Comparison of ENCODE assay signal across 20 cellular contexts in genomic region chr1:109243860-109244552, GRCh38. TPM values are rescaled to one million over a fixed set of nuclear protein-coding genes. Genes with fewer than 3 reads are reported as not detected.
DNase-seq lines count a peak whose midpoint lies in the region; ATAC-seq, FAIRE-seq and TF ChIP-seq lines count a peak whose summit lies in the region.
"Had no signal": no experiment of that assay in that cellular context is flagged by ENCODE, and none has a peak within 500 bp of the region (broad histone marks: within the 10 kb centered on the region; RNA-seq: fewer than 3 reads in every experiment).

No MANE protein-coding gene starts in this region.

- H3K27me3 Mint-ChIP-seq in natural killer cell (ENCODE audit: low read depth in 2 of 2): peaks cover 15 to 16% of the 10 kb centered on the region in 2 donors

- H2AFZ ChIP-seq in H1 (ENCODE audit: low read length): no peak overlapping the region

- H3K4ac ChIP-seq in H1 (replicated peaks; ENCODE audit: insufficient read length, low read depth, low read length): no peak overlapping the region

- no peaks in the 10 kb centered on the region for H4K20me1 ChIP-seq in H1 (replicated peaks in 1 of 2; ENCODE audit: control insufficient read depth in 1 of 2, insufficient read depth in 2 of 2, low read length in 2 of 2)

- no peak overlapping the region for H3K18ac ChIP-seq in H1 (ENCODE audit: extremely low read depth, low read length)

- TF ChIP-seq CTCF in H1 (IDR thresholded peaks at IDR 0.05; ENCODE audit: control extremely low read depth in 1 of 3, insufficient read depth in 1 of 3, low read depth in 1 of 3, low read length in 3 of 3) (no peak), natural killer cell (IDR thresholded peaks at IDR 0.05) (no peak), foreskin fibroblast (IDR thresholded peaks at IDR 0.05; ENCODE audit: low read depth, low read length) (no peak)

- no peak overlapping the region; the same call in 1 of the 2 replicates for H2BK12ac ChIP-seq in H1 (ENCODE audit: low read depth, low read length)

- H3K4me3 Mint-ChIP-seq in natural killer cell: no peak overlapping the region
- H3K4me3 Mint-ChIP-seq: B cell; T-helper 1 cell treated with Interleukin-12 subunit alpha and Interleukin-12 subunit beta and Interleukin-4 antibody, amounts not matched to agents 30 μg/mL and 1 μg/mL, for 36 hours had no signal

- no peak overlapping the region for H3K4me3 ChIP-seq in H1 (ENCODE audit: extremely low read depth in 1 of 4, insufficient read depth in 2 of 4, low read depth in 3 of 4, low read length in 4 of 4)
- no peak overlapping the region for H3K4me3 ChIP-seq in skeletal muscle tissue (ENCODE audit: low read length in 3 of 3)
- H3K4me3 ChIP-seq in foreskin fibroblast (ENCODE audit: low read depth in 1 of 2, low read length in 2 of 2): no peak overlapping the region
- H3K4me3 ChIP-seq: GM12878 had no signal

- peak overlapping the region; percentile 98 for H2BK15ac ChIP-seq in H1 (ENCODE audit: low read length)

- no peaks in the 10 kb centered on the region for H3K36me3 Mint-ChIP-seq in natural killer cell
- H3K36me3 Mint-ChIP-seq: CD4-positive, CD25-positive, alpha-beta regulatory T cell had no signal

- no peak overlapping the region for H3K4me2 ChIP-seq in H1 (ENCODE audit: insufficient read depth in 1 of 2, low read depth in 2 of 2, low read length in 2 of 2)

- no peak overlapping the region for H2BK120ac ChIP-seq in H1 (replicated peaks; ENCODE audit: low read depth, low read length)

- TF ChIP-seq POLR2A in H1 (IDR thresholded peaks at IDR 0.05; ENCODE audit: control extremely low read depth in 1 of 2, low read depth in 2 of 2, low read length in 2 of 2): no peak

- no peaks in the 10 kb centered on the region for H3K79me1 ChIP-seq in H1 (ENCODE audit: low read depth, low read length)

- CTCF ChIA-PET in H1 (lab: Charles Lee; ENCODE audit: partially characterized antibody): interaction anchor here (0.6 to 28.7 kb wide), 6 partner anchors 8 to 129 kb away, joined by 3 to 651 read pairs (median 30); partner anchors contain the start of genes CELSR2 and SARS1

- FAIRE-seq in H1 (lab: Jason Lieb, UNC): no peak
- FAIRE-seq: GM12878 had no signal

- no peak overlapping the region for H4K91ac ChIP-seq in H1 (replicated peaks; ENCODE audit: insufficient read length, low read length)

- H2AK5ac ChIP-seq in H1 (ENCODE audit: low read depth, low read length): no peak overlapping the region; the same call in 1 of the 2 replicates

- H3K9ac ChIP-seq in H1 (replicated peaks in 1 of 4; ENCODE audit: extremely low read depth in 1 of 4, low read depth in 3 of 4, low read length in 3 of 4) (no peak overlapping the region), skeletal muscle tissue (ENCODE audit: low read depth in 1 of 3, low read length in 3 of 3) (no peak overlapping the region)

- H4K5ac ChIP-seq in H1 (ENCODE audit: insufficient read length, low read depth, low read length): no peak overlapping the region

- no peaks in the 10 kb centered on the region for H3K9me3 ChIP-seq in H1 (ENCODE audit: insufficient read depth in 2 of 2, low read depth in 1 of 2, low read length in 1 of 2)
- H3K9me3 ChIP-seq in skeletal muscle tissue (ENCODE audit: control insufficient read depth in 3 of 3, low read length in 3 of 3): no peaks in the 10 kb centered on the region

- TF ChIP-seq RAD21 in H1 (IDR thresholded peaks at IDR 0.05 in 1 of 2, conservative IDR thresholded peaks at IDR 0.05 in 1 of 2; ENCODE audit: low read depth in 2 of 2, low read length in 2 of 2): no peak

- no peak overlapping the region for H3K56ac ChIP-seq in H1 (replicated peaks; ENCODE audit: insufficient read length, low read depth, low read length)

- no peak overlapping the region for H4K8ac ChIP-seq in H1 (ENCODE audit: extremely low read depth, insufficient read depth, low read length)

- 90% methylated on average over 8 of the region's 8 CpGs; no CpG with 5 or more reads in 1 of the 2 experiments for WGBS in H1 (ENCODE audit: extremely low coverage in 1 of 2, insufficient coverage in 1 of 2, insufficient read length in 1 of 2, insufficient replicate concordance in 2 of 2, low coverage in 1 of 2, low lambda C conversion rate in 2 of 2, missing lambda C conversion rate in 1 of 2), 2 experiments

- no peak overlapping the region for H2BK5ac ChIP-seq in H1 (ENCODE audit: low read depth, low read length)

- no peak overlapping the region for H3K14ac ChIP-seq in H1 (ENCODE audit: insufficient read length)

- POLR2A ChIA-PET in H1 (lab: Charles Lee; ENCODE audit: partially characterized antibody): interaction anchor here (0.8 to 15.9 kb wide), 8 partner anchors 8 to 154 kb away, joined by 3 to 252 read pairs (median 4); partner anchors contain the start of genes CELSR2 and SORT1

- DNase-seq in NCI-H2029 (lab: John Stamatoyannopoulos, UW) (peak; percentile 4), NCI-H2029 treated with DMSO at 0.1 percent for 48 hours (lab: John Stamatoyannopoulos, UW) (no peak), NCI-H446 (lab: John Stamatoyannopoulos, UW) (peak; percentile 32 to 88), H1 (ENCODE audit: low read depth in 1 of 2, low spot score in 2 of 2) (no peak), natural killer cell (no peak), EL (no peak), foreskin fibroblast (no peak)
- DNase-seq: CD4-positive, CD25-positive, alpha-beta regulatory T cell; DND-41; GDM1; Karpas-422; NCI-H1105; NCI-H526; NK-92 treated with Interleukin-12 subunit alpha and Interleukin-12 subunit beta, amount 100 ng/mL, for 24 hours; SIG-M5 had no signal

- intact Hi-C loops in natural killer cell (cut with micrococcal nuclease): no loop called here

- no peak overlapping the region for H2BK20ac ChIP-seq in H1 (ENCODE audit: low read length)

- H3K4me1 Mint-ChIP-seq in natural killer cell: peaks cover 12 to 21% of the 10 kb centered on the region in 2 donors

- no peak overlapping the region for H3K27ac Mint-ChIP-seq in natural killer cell
- H3K27ac Mint-ChIP-seq: B cell; T-helper 1 cell treated with Interleukin-12 subunit alpha and Interleukin-12 subunit beta and Interleukin-4 antibody, amounts not matched to agents 30 μg/mL and 1 μg/mL, for 36 hours had no signal

- no peak for ATAC-seq in natural killer cell

- H3K23me2 ChIP-seq in H1 (ENCODE audit: low read depth, low read length): no peaks in the 10 kb centered on the region; the same call in 1 of the 2 replicates

- H3K27me3 ChIP-seq in H1 (replicated peaks in 1 of 4; ENCODE audit: control insufficient read depth in 3 of 4, extremely low read depth in 1 of 4, insufficient read depth in 3 of 4, low read length in 3 of 4) (peaks cover 0 to 12% (median 8%) of the 10 kb centered on the region in 4 experiments; a peak in 5 of 7 replicates), skeletal muscle tissue (ENCODE audit: control insufficient read depth in 3 of 3, insufficient read depth in 3 of 3, low read length in 3 of 3) (peaks cover 0 to 2% (median 0%) of the 10 kb centered on the region in 3 donors)

- H3K36me3 ChIP-seq in H1 (ENCODE audit: control insufficient read depth in 2 of 4, insufficient read depth in 4 of 4, low read length in 3 of 4) (no peaks in the 10 kb centered on the region; a peak in 1 of 8 replicates), skeletal muscle tissue (ENCODE audit: control insufficient read depth in 3 of 3, insufficient read depth in 3 of 3, low read length in 3 of 3) (peaks cover under 1 to 4% (median 1%) of the 10 kb centered on the region in 3 donors)

- TF ChIP-seq EP300 in H1 (IDR thresholded peaks at IDR 0.05; ENCODE audit: borderline replicate concordance in 1 of 2, low read depth in 2 of 2, low read length in 2 of 2): no peak

- H3K79me2 ChIP-seq in H1 (ENCODE audit: control insufficient read depth in 1 of 2, insufficient read depth in 2 of 2, low read length in 2 of 2): no peaks in the 10 kb centered on the region

- no peaks in the 10 kb centered on the region for H3K9me3 Mint-ChIP-seq in natural killer cell
- H3K9me3 Mint-ChIP-seq: CD4-positive, CD25-positive, alpha-beta regulatory T cell; T-helper 1 cell treated with Interleukin-12 subunit alpha and Interleukin-12 subunit beta and Interleukin-4 antibody, amounts not matched to agents 30 μg/mL and 1 μg/mL, for 36 hours had no signal

- peaks cover 13 to 35% (median 26%) of the 10 kb centered on the region in 4 experiments for H3K4me1 ChIP-seq in H1 (replicated peaks in 1 of 4; ENCODE audit: control insufficient read depth in 3 of 4, insufficient read depth in 4 of 4, low read length in 3 of 4)
- H3K4me1 ChIP-seq in skeletal muscle tissue (ENCODE audit: control insufficient read depth in 3 of 3, insufficient read depth in 3 of 3, low read length in 3 of 3): peaks cover 28 to 44% (median 35%) of the 10 kb centered on the region in 3 donors

- no peak overlapping the region for H3K27ac ChIP-seq in H1 (ENCODE audit: low read depth, low read length)
- peak overlapping the region; percentile 10 for H3K27ac ChIP-seq in skeletal muscle tissue (ENCODE audit: low read depth, low read length)
- H3K27ac ChIP-seq: 22Rv1 had no signal

- H3K23ac ChIP-seq in H1 (ENCODE audit: insufficient read length): no peak overlapping the region

RNA-seq across cellular contexts. Expression of gene CELSR2, which starts 5.3 kb away (rescaled TPM):
- total RNA-seq in H1 (2021; fragmentation: NEBNext Ultra II Directional; extraction: Animal tissue kit (Norgen Biotek cat#: 25700)): 27.7 and 28.0 TPM in 2 replicates
- polyA plus RNA-seq in H1 (2011; rRNA removed): 12.0 and 25.9 TPM in 2 replicates
- 12.4 TPM for polyA plus RNA-seq in H1 (2011; cell fraction: cytosol; rRNA removed)
- 59.6 TPM for polyA plus RNA-seq in H1 (2011; cell fraction: nucleus; rRNA removed)
- 15.3 to 24.5 TPM (median 21.9 TPM) in 4 replicates for polyA plus RNA-seq in H1 (2012, experiment 1 of 2)
- polyA plus RNA-seq in H1 (2012, experiment 2 of 2): 16.0 TPM
- 19.9 TPM for polyA plus RNA-seq in H1 (2013, experiment 1 of 2)
- 16.0 TPM for polyA plus RNA-seq in H1 (2013, experiment 2 of 2)
- 37.3 and 50.6 TPM in 2 replicates for polyA minus RNA-seq in H1 (2011; rRNA and poly(A)+ RNA removed)
- 28.1 TPM for polyA minus RNA-seq in H1 (2011; cell fraction: cytosol; rRNA and poly(A)+ RNA removed)
- 39.4 TPM for polyA minus RNA-seq in H1 (2011; cell fraction: nucleus; rRNA and poly(A)+ RNA removed)
- total RNA-seq in skeletal muscle tissue: 1.6 TPM
- total RNA-seq in natural killer cell: 1 to 10 TPM; 7.1 to 9.7 (median 7.4) TPM

RNA-seq across cellular contexts. Expression of gene SARS1, which starts 30.3 kb away (rescaled TPM):
- total RNA-seq in H1 (2021; fragmentation: NEBNext Ultra II Directional; extraction: Animal tissue kit (Norgen Biotek cat#: 25700)): 136 and 146 TPM in 2 replicates
- polyA plus RNA-seq in H1 (2011; rRNA removed): 83.1 and 97.1 TPM in 2 replicates
- 145 TPM for polyA plus RNA-seq in H1 (2011; cell fraction: cytosol; rRNA removed)
- 134 TPM for polyA plus RNA-seq in H1 (2011; cell fraction: nucleus; rRNA removed)
- polyA plus RNA-seq in H1 (2012, experiment 1 of 2): 150 to 162 TPM (median 155 TPM) in 4 replicates
- polyA plus RNA-seq in H1 (2012, experiment 2 of 2): 71.7 TPM
- polyA plus RNA-seq in H1 (2013, experiment 1 of 2): 89.1 TPM
- polyA plus RNA-seq in H1 (2013, experiment 2 of 2): 87.4 TPM
- polyA minus RNA-seq in H1 (2011; rRNA and poly(A)+ RNA removed): 87.1 and 97.9 TPM in 2 replicates
- polyA minus RNA-seq in H1 (2011; cell fraction: cytosol; rRNA and poly(A)+ RNA removed): 50.2 TPM
- 67.5 TPM for polyA minus RNA-seq in H1 (2011; cell fraction: nucleus; rRNA and poly(A)+ RNA removed)
- 87.7 TPM for total RNA-seq in skeletal muscle tissue
- total RNA-seq in natural killer cell: 100 to 1,000 TPM in 2 of 3 donors, 10 to 100 TPM in 1; 95.6 to 122 (median 106) TPM

RNA-seq across cellular contexts. Expression of gene PSRC1, which starts 38.9 kb away (rescaled TPM):
- 67.3 and 69.6 TPM in 2 replicates for total RNA-seq in H1 (2021; fragmentation: NEBNext Ultra II Directional; extraction: Animal tissue kit (Norgen Biotek cat#: 25700))
- 56.1 and 83.3 TPM in 2 replicates for polyA plus RNA-seq in H1 (2011; rRNA removed)
- polyA plus RNA-seq in H1 (2011; cell fraction: cytosol; rRNA removed): 61.4 TPM
- polyA plus RNA-seq in H1 (2011; cell fraction: nucleus; rRNA removed): 94.4 TPM
- 49.1 to 60.0 TPM (median 56.5 TPM) in 4 replicates for polyA plus RNA-seq in H1 (2012, experiment 1 of 2)
- polyA plus RNA-seq in H1 (2012, experiment 2 of 2): 58.9 TPM
- 54.5 TPM for polyA plus RNA-seq in H1 (2013, experiment 1 of 2)
- polyA plus RNA-seq in H1 (2013, experiment 2 of 2): 53.3 TPM
- polyA minus RNA-seq in H1 (2011; rRNA and poly(A)+ RNA removed): 16.6 and 25.5 TPM in 2 replicates
- polyA minus RNA-seq in H1 (2011; cell fraction: cytosol; rRNA and poly(A)+ RNA removed): 24.0 TPM
- polyA minus RNA-seq in H1 (2011; cell fraction: nucleus; rRNA and poly(A)+ RNA removed): 21.1 TPM
- total RNA-seq in skeletal muscle tissue (1.6 TPM), natural killer cell (1 to 10 TPM; 1.1 to 2.4 (median 1.9) TPM)
- total RNA-seq: B cell had no signal

Comparison
In these comparisons a context has a peak if more than half of its experiments do, and no peak if none do; other contexts are left out.
1. DNase-seq: peak in NCI-H2029 (single experiment) and NCI-H446 (2 of 2); none in NCI-H2029 treated with DMSO at 0.1 percent for 48 hours (single experiment), H1 (0 of 2), natural killer cell (single experiment), EL (single experiment) and foreskin fibroblast (0 of 2).
2. RNA of gene PSRC1, which starts 38.9 kb away (total RNA-seq): 67.3 to 69.6 TPM in H1; 1.1 to 2.4 TPM in natural killer cell and 1.6 TPM in skeletal muscle tissue (single experiment); every median in the first group is over 10 times any median in the second.